In genomic region chr7:154868901-154869300, GRCh38 we compare ENCODE assay signal across 29 cellular contexts.
A peak's percentile ranks its signal among the peaks of the same experiment; 100 is the strongest.
DNase-seq lines count a peak whose midpoint lies in the region; ATAC-seq, FAIRE-seq and TF ChIP-seq lines count a peak whose summit lies in the region.
"Had no signal": no experiment of that assay in that cellular context is flagged by ENCODE, and none has a peak within 500 bp of the region (broad histone marks: within the 10 kb centered on the region; RNA-seq: fewer than 3 reads in every experiment).

No MANE protein-coding gene starts in this region.

- 0 out of 2 replicates have a peak, but pooled peaks cover 3% of the 10 kb centered on the region for H3K23me2 ChIP-seq in H1 (ENCODE audit: low read depth, low read length)

- H3K4ac ChIP-seq in H1 (replicated peaks; ENCODE audit: insufficient read length, low read depth, low read length) (no peak overlapping the region), neuronal stem cell (ENCODE audit: low read length) (no peak overlapping the region)

- TF ChIP-seq CTCF in HepG2 (CRISPR knock-in tag; IDR thresholded peaks at IDR 0.05): no peak
- no peak for TF ChIP-seq CTCF in right lobe of liver (IDR thresholded peaks at IDR 0.05)
- TF ChIP-seq CTCF in H1 (IDR thresholded peaks at IDR 0.05; ENCODE audit: control extremely low read depth in 1 of 3, insufficient read depth in 1 of 3, low read depth in 1 of 3, low read length in 3 of 3): no peak
- no peak for TF ChIP-seq CTCF in Calu3 (IDR thresholded peaks at IDR 0.05; ENCODE audit: unreplicated experiment)
- no peak for TF ChIP-seq CTCF in OCI-LY7 (conservative IDR thresholded peaks at IDR 0.05; ENCODE audit: low read length)

- TF ChIP-seq EP300 in HepG2 (IDR thresholded peaks at IDR 0.05; ENCODE audit: low read depth in 2 of 2, low read length in 2 of 2) (no peak), HepG2 (CRISPR knock-in tag; IDR thresholded peaks at IDR 0.05; ENCODE audit: borderline replicate concordance) (no peak), H1 (IDR thresholded peaks at IDR 0.05; ENCODE audit: borderline replicate concordance in 1 of 2, low read depth in 2 of 2, low read length in 2 of 2) (no peak)

- no peaks in the 10 kb centered on the region for H3K36me3 ChIP-seq in HepG2 (replicated peaks in 1 of 2; ENCODE audit: control insufficient read depth in 1 of 2, insufficient read depth in 2 of 2, low read length in 2 of 2)
- H3K36me3 ChIP-seq in right lobe of liver: no peaks in the 10 kb centered on the region
- no peaks in the 10 kb centered on the region for H3K36me3 ChIP-seq in H1 (ENCODE audit: control insufficient read depth in 2 of 4, insufficient read depth in 4 of 4, low read length in 3 of 4)
- peaks cover 0 to 2% of the 10 kb centered on the region in 2 donors for H3K36me3 ChIP-seq in neuronal stem cell (replicated peaks in 1 of 2; ENCODE audit: control insufficient read depth in 2 of 2, insufficient read depth in 2 of 2, low read length in 2 of 2)
- no peaks in the 10 kb centered on the region for H3K36me3 ChIP-seq in OCI-LY7 (ENCODE audit: insufficient read depth, low read length)
- H3K36me3 ChIP-seq: ascending aorta, BE2C, cardiac muscle cell, esophagus muscularis mucosa, heart left ventricle, transverse colon had no signal

- H2AFZ ChIP-seq in HepG2 (ENCODE audit: low read length) (no peak overlapping the region), H1 (ENCODE audit: low read length) (peak overlapping the region; percentile 36), neuronal stem cell (ENCODE audit: low read length) (no peak overlapping the region), OCI-LY7 (ENCODE audit: low read length) (no peak overlapping the region)

- H4K91ac ChIP-seq in H1 (replicated peaks; ENCODE audit: insufficient read length, low read length): no peak overlapping the region
- H4K91ac ChIP-seq in neuronal stem cell (ENCODE audit: low read depth, low read length, poor library complexity): no peak overlapping the region

- no peak overlapping the region for H3K56ac ChIP-seq in H1 (replicated peaks; ENCODE audit: insufficient read length, low read depth, low read length)

- H3K23ac ChIP-seq in H1 (ENCODE audit: insufficient read length): no peak overlapping the region
- no peak overlapping the region for H3K23ac ChIP-seq in neuronal stem cell (ENCODE audit: low read depth, low read length, poor library complexity)

- H3K4me1 ChIP-seq in HepG2 (ENCODE audit: insufficient read depth, low read length) (no peaks in the 10 kb centered on the region), right lobe of liver (no peaks in the 10 kb centered on the region), H1 (replicated peaks in 1 of 4; ENCODE audit: control insufficient read depth in 3 of 4, insufficient read depth in 4 of 4, low read length in 3 of 4) (peaks cover 0 to 12% (median 5%) of the 10 kb centered on the region in 4 experiments; a peak in 4 of 7 replicates), neuronal stem cell (ENCODE audit: control insufficient read depth in 2 of 2, insufficient read depth in 1 of 2, low read depth in 1 of 2, low read length in 2 of 2) (peaks cover 0 to 16% of the 10 kb centered on the region in 2 donors), OCI-LY7 (ENCODE audit: insufficient read depth, low read length, poor library complexity, severe bottlenecking) (no peaks in the 10 kb centered on the region)
- H3K4me1 ChIP-seq: ascending aorta, esophagus muscularis mucosa, foreskin keratinocyte, heart left ventricle, transverse colon had no signal

- no peak overlapping the region for H4K5ac ChIP-seq in H1 (ENCODE audit: insufficient read length, low read depth, low read length)

- no peak overlapping the region for H3K27ac Mint-ChIP-seq in Calu3 (ENCODE audit: unreplicated experiment)
- H3K27ac Mint-ChIP-seq: activated naive CD8-positive, alpha-beta T cell treated with anti-CD3 and anti-CD28 coated beads, Interleukin-2, amount 10 ng/mL, durations not matched to agents 7 days and 5 days had no signal

- no peak overlapping the region for H3K4me3 ChIP-seq in HepG2 (replicated peaks in 1 of 3; ENCODE audit: insufficient read depth in 1 of 3, low read depth in 2 of 3, low read length in 3 of 3)
- H3K4me3 ChIP-seq in right lobe of liver: no peak overlapping the region
- H3K4me3 ChIP-seq in H1 (ENCODE audit: extremely low read depth in 1 of 4, insufficient read depth in 2 of 4, low read depth in 3 of 4, low read length in 4 of 4): no peak overlapping the region
- H3K4me3 ChIP-seq in neuronal stem cell (ENCODE audit: low read length in 2 of 2): no peak overlapping the region
- no peak overlapping the region for H3K4me3 ChIP-seq in OCI-LY7 (ENCODE audit: low read depth, low read length, poor library complexity, severe bottlenecking)
- H3K4me3 ChIP-seq: ascending aorta, cardiac muscle cell, esophagus muscularis mucosa, heart left ventricle, transverse colon had no signal

- no peak overlapping the region for H2BK20ac ChIP-seq in H1 (ENCODE audit: low read length)

- no peak overlapping the region for H2BK15ac ChIP-seq in H1 (ENCODE audit: low read length)
- no peak overlapping the region for H2BK15ac ChIP-seq in neuronal stem cell (ENCODE audit: low read length)

- H2BK120ac ChIP-seq in H1 (replicated peaks; ENCODE audit: low read depth, low read length): no peak overlapping the region
- H2BK120ac ChIP-seq in neuronal stem cell (ENCODE audit: low read depth, low read length): no peak overlapping the region

- TF ChIP-seq POLR2A in HepG2 (IDR thresholded peaks at IDR 0.05; ENCODE audit: insufficient read depth in 1 of 2, low read depth in 2 of 2, low read length in 2 of 2) (no peak), right lobe of liver (IDR thresholded peaks at IDR 0.05) (no peak), H1 (IDR thresholded peaks at IDR 0.05; ENCODE audit: control extremely low read depth in 1 of 2, low read depth in 2 of 2, low read length in 2 of 2) (no peak)

- H4K20me1 ChIP-seq in HepG2 (ENCODE audit: insufficient read depth, low read length): no peaks in the 10 kb centered on the region
- peaks cover 0 to 4% of the 10 kb centered on the region in 2 experiments for H4K20me1 ChIP-seq in H1 (replicated peaks in 1 of 2; ENCODE audit: control insufficient read depth in 1 of 2, insufficient read depth in 2 of 2, low read length in 2 of 2)
- no peaks in the 10 kb centered on the region for H4K20me1 ChIP-seq in OCI-LY7 (ENCODE audit: insufficient read depth, low read length)

- no peaks in the 10 kb centered on the region for H3K36me3 Mint-ChIP-seq in Calu3 (ENCODE audit: insufficient read depth, unreplicated experiment)
- H3K36me3 Mint-ChIP-seq: activated naive CD8-positive, alpha-beta T cell treated with anti-CD3 and anti-CD28 coated beads, Interleukin-2, amount 10 ng/mL, durations not matched to agents 7 days and 5 days had no signal

- H4K8ac ChIP-seq in H1 (ENCODE audit: extremely low read depth, insufficient read depth, low read length) (0 out of 2 replicates have a peak overlapping the region, but pooled peaks have one; percentile 82), neuronal stem cell (ENCODE audit: low read depth, low read length) (no peak overlapping the region)

- H3K4me1 Mint-ChIP-seq in Calu3 (ENCODE audit: low read depth, unreplicated experiment): no peaks in the 10 kb centered on the region
- H3K4me1 Mint-ChIP-seq: activated naive CD8-positive, alpha-beta T cell treated with anti-CD3 and anti-CD28 coated beads, Interleukin-2, amount 10 ng/mL, durations not matched to agents 7 days and 5 days had no signal

- POLR2A ChIA-PET in HepG2 (lab: Yijun Ruan, JAX): no interaction called here
- POLR2A ChIA-PET in H1 (lab: Charles Lee; ENCODE audit: partially characterized antibody): no interaction called here
- POLR2A ChIA-PET in OCI-LY7 (lab: Charles Lee): no interaction called here

- H3K9me3 ChIP-seq in HepG2 (ENCODE audit: low read length): no peaks in the 10 kb centered on the region
- H3K9me3 ChIP-seq in right lobe of liver: no peaks in the 10 kb centered on the region
- H3K9me3 ChIP-seq in H1 (ENCODE audit: insufficient read depth in 2 of 2, low read depth in 1 of 2, low read length in 1 of 2): no peaks in the 10 kb centered on the region
- H3K9me3 ChIP-seq in neuronal stem cell (replicated peaks in 1 of 2; ENCODE audit: control insufficient read depth in 2 of 2, insufficient read depth in 1 of 2, low read depth in 1 of 2, low read length in 2 of 2): peaks cover 0 to 3% of the 10 kb centered on the region in 2 donors
- no peaks in the 10 kb centered on the region for H3K9me3 ChIP-seq in OCI-LY7 (ENCODE audit: low read length)
- H3K9me3 ChIP-seq: ascending aorta, BE2C, esophagus muscularis mucosa, heart left ventricle, transverse colon had no signal

- in situ Hi-C loops in HepG2 (cut with HindIII; ENCODE audit: extremely low pct_ligation_motif_present, low pct_unique_long_range_greater_than_20kb): no loop called here

- H3K79me2 ChIP-seq in HepG2 (ENCODE audit: insufficient read depth, low read length) (no peaks in the 10 kb centered on the region), H1 (ENCODE audit: control insufficient read depth in 1 of 2, insufficient read depth in 2 of 2, low read length in 2 of 2) (no peaks in the 10 kb centered on the region), OCI-LY7 (ENCODE audit: insufficient read depth, low read depth, low read length) (no peaks in the 10 kb centered on the region)

- H3K27me3 ChIP-seq in HepG2 (ENCODE audit: control insufficient read depth in 1 of 2, insufficient read depth in 2 of 2, low read length in 2 of 2): peaks cover 10 to 62% of the 10 kb centered on the region in 2 experiments; a peak in 4 of 5 replicates
- H3K27me3 ChIP-seq in right lobe of liver: no peaks in the 10 kb centered on the region
- no peaks in the 10 kb centered on the region; a peak in 2 of 7 replicates for H3K27me3 ChIP-seq in H1 (replicated peaks in 1 of 4; ENCODE audit: control insufficient read depth in 3 of 4, extremely low read depth in 1 of 4, insufficient read depth in 3 of 4, low read length in 3 of 4)
- H3K27me3 ChIP-seq in neuronal stem cell (ENCODE audit: control insufficient read depth in 3 of 3, insufficient read depth in 3 of 3, low read depth in 1 of 3, low read length in 3 of 3): peaks cover 0 to 22% (median 2%) of the 10 kb centered on the region in 3 experiments
- H3K27me3 ChIP-seq: ascending aorta, BE2C, cardiac muscle cell, foreskin keratinocyte had no signal

- no peak overlapping the region for H3K18ac ChIP-seq in H1 (ENCODE audit: extremely low read depth, low read length)
- H3K18ac ChIP-seq in neuronal stem cell (ENCODE audit: low read length): peak overlapping the region; percentile 80

- H3K4me2 ChIP-seq in HepG2 (ENCODE audit: low read depth, low read length): no peak overlapping the region
- H3K4me2 ChIP-seq in H1 (ENCODE audit: insufficient read depth in 1 of 2, low read depth in 2 of 2, low read length in 2 of 2): no peak overlapping the region
- no peak overlapping the region for H3K4me2 ChIP-seq in neuronal stem cell (ENCODE audit: insufficient read depth, low read length, poor library complexity, severe bottlenecking)
- H3K4me2 ChIP-seq in OCI-LY7 (ENCODE audit: low read length): no peak overlapping the region

- no peak overlapping the region for H2AK5ac ChIP-seq in H1 (ENCODE audit: low read depth, low read length)
- H2AK5ac ChIP-seq in neuronal stem cell (ENCODE audit: low read depth, low read length): no peak overlapping the region

- H3K27me3 Mint-ChIP-seq in Calu3 (ENCODE audit: unreplicated experiment): peaks cover 37% of the 10 kb centered on the region

- BruUV-seq in HepG2 (replicated peaks; lab: Mats Ljungman, UMichigan) (no TSS peak), Calu3 (replicated peaks; lab: Mats Ljungman, UMichigan) (no TSS peak), OCI-LY7 (replicated peaks; lab: Mats Ljungman, UMichigan) (no TSS peak)

- ATAC-seq in HepG2 (peak; percentile 54), right lobe of liver (no peak), HG03025 (IDR thresholded peaks at IDR 0.05; ENCODE audit: low FRiP score, unreplicated experiment) (no peak)
- ATAC-seq: foreskin keratinocyte, heart left ventricle, left cardiac atrium, PC-3, Right ventricle myocardium inferior had no signal

- H3K27ac ChIP-seq in HepG2 (ENCODE audit: extremely low read length, insufficient read depth, low read length): no peak overlapping the region
- H3K27ac ChIP-seq in right lobe of liver: no peak overlapping the region
- H3K27ac ChIP-seq in H1 (ENCODE audit: low read depth, low read length): no peak overlapping the region
- no peak overlapping the region for H3K27ac ChIP-seq in neuronal stem cell (replicated peaks; ENCODE audit: low read length)
- no peak overlapping the region for H3K27ac ChIP-seq in OCI-LY7 (ENCODE audit: low read depth, low read length, poor library complexity, severe bottlenecking)
- H3K27ac ChIP-seq: ascending aorta, cardiac muscle cell, esophagus muscularis mucosa, foreskin keratinocyte, heart left ventricle, transverse colon had no signal

- H2BK12ac ChIP-seq in H1 (ENCODE audit: low read depth, low read length): no peak overlapping the region
- H2BK12ac ChIP-seq in neuronal stem cell (ENCODE audit: low read length): no peak overlapping the region

- CTCF ChIA-PET in HepG2 (lab: Yijun Ruan, JAX; ENCODE audit: low intra/inter-chr PET ratio, low total read pairs): no interaction called here
- CTCF ChIA-PET in H1 (lab: Charles Lee; ENCODE audit: partially characterized antibody): interaction anchor here (1.3 kb wide), 1 partner anchor 58 kb away, joined by 3 read pairs; no protein-coding TSS in a partner anchor
- CTCF ChIA-PET in Calu3 (lab: Charles Lee): no interaction called here
- CTCF ChIA-PET in OCI-LY7 (lab: Charles Lee; ENCODE audit: unreplicated experiment): no interaction called here

- 19% methylated on average over 6 of the region's 12 CpGs for WGBS in HepG2 (ENCODE audit: low lambda C conversion rate)
- WGBS in right lobe of liver (ENCODE audit: insufficient coverage, low coverage, low lambda C conversion rate, missing lambda C conversion rate): 11% methylated on average over 7 of the region's 12 CpGs
- 61% methylated on average over 12 of the region's 12 CpGs; no CpG with 5 or more reads in 1 of the 2 experiments for WGBS in H1 (ENCODE audit: extremely low coverage in 1 of 2, insufficient coverage in 1 of 2, insufficient read length in 1 of 2, insufficient replicate concordance in 2 of 2, low coverage in 1 of 2, low lambda C conversion rate in 2 of 2, missing lambda C conversion rate in 1 of 2), 2 experiments
- WGBS in neuronal stem cell (ENCODE audit: extremely low coverage in 2 of 2, insufficient read length in 2 of 2, insufficient replicate concordance in 1 of 2), 2 donors: no CpG with 5 or more reads among the region's 12 CpGs

- FAIRE-seq in HepG2 (lab: Jason Lieb, UNC) (no peak), H1 (lab: Jason Lieb, UNC) (peak; percentile 68)

- 0 out of 2 replicates have a peak, but pooled peaks cover 3% of the 10 kb centered on the region for H3K79me1 ChIP-seq in H1 (ENCODE audit: low read depth, low read length)
- H3K79me1 ChIP-seq in neuronal stem cell (ENCODE audit: low read depth, low read length): no peaks in the 10 kb centered on the region

- H3K14ac ChIP-seq in H1 (ENCODE audit: insufficient read length) (no peak overlapping the region), neuronal stem cell (ENCODE audit: low read length) (no peak overlapping the region)

- intact Hi-C loops in HepG2 (cut with micrococcal nuclease; ENCODE audit: unreplicated experiment) (no loop called here), right lobe of liver (cut with DNase I) (no loop called here), Calu3 (cut with micrococcal nuclease; ENCODE audit: unreplicated experiment) (no loop called here), OCI-LY7 (cut with micrococcal nuclease; ENCODE audit: unreplicated experiment) (no loop called here)

- no peak overlapping the region for H2BK5ac ChIP-seq in H1 (ENCODE audit: low read depth, low read length)
- no peak overlapping the region for H2BK5ac ChIP-seq in neuronal stem cell (ENCODE audit: low read length)

- H3K9ac ChIP-seq in HepG2 (ENCODE audit: insufficient read depth, low read depth, low read length) (no peak overlapping the region), H1 (replicated peaks in 1 of 4; ENCODE audit: extremely low read depth in 1 of 4, low read depth in 3 of 4, low read length in 3 of 4) (no peak overlapping the region), neuronal stem cell (ENCODE audit: low read depth, low read length, poor library complexity) (no peak overlapping the region)

- no peaks in the 10 kb centered on the region for H3K9me3 Mint-ChIP-seq in Calu3 (ENCODE audit: low read depth, unreplicated experiment)
- H3K9me3 Mint-ChIP-seq: activated naive CD8-positive, alpha-beta T cell treated with anti-CD3 and anti-CD28 coated beads, Interleukin-2, amount 10 ng/mL, durations not matched to agents 7 days and 5 days; CD8-positive, alpha-beta memory T cell had no signal

- H3K4me3 Mint-ChIP-seq in Calu3 (ENCODE audit: low read depth, unreplicated experiment): no peak overlapping the region
- H3K4me3 Mint-ChIP-seq: activated naive CD8-positive, alpha-beta T cell treated with anti-CD3 and anti-CD28 coated beads, Interleukin-2, amount 10 ng/mL, durations not matched to agents 7 days and 5 days; CD8-positive, alpha-beta memory T cell had no signal

- no peaks in the 10 kb centered on the region for H3K9me2 ChIP-seq in OCI-LY7 (ENCODE audit: insufficient read depth, low read length)

- DNase-seq in HepG2 (ENCODE audit: low spot score): no peak
- no peak for DNase-seq in right lobe of liver
- DNase-seq in H1 (ENCODE audit: low read depth in 1 of 2, low spot score in 2 of 2): no peak
- DNase-seq in neuronal stem cell (ENCODE audit: low spot score): no peak
- no peak for DNase-seq in T1000 (lab: John Stamatoyannopoulos, UW)
- no peak for DNase-seq in Calu3
- no peak for DNase-seq in OCI-LY7 (ENCODE audit: low spot score)
- DNase-seq: ACHN; activated gamma-delta T cell; activated naive CD8-positive, alpha-beta T cell treated with anti-CD3 and anti-CD28 coated beads, Interleukin-2, amount 10 ng/mL, durations not matched to agents 7 days and 5 days; activated T-cell treated with anti-CD3 and anti-CD28 coated beads for 4 hours; BE2C; CD8-positive, alpha-beta memory T cell; foreskin keratinocyte; GDM1; heart left ventricle; IMR-90; left cardiac atrium; NCI-H1105; NCI-H2029 treated with DMSO at 0.1 percent for 48 hours; NCI-H446 treated with DMSO at 0.1 percent for 48 hours; PC-3; retina; transverse colon had no signal

- TF ChIP-seq RAD21 in HepG2 (CRISPR knock-in tag; IDR thresholded peaks at IDR 0.05) (no peak), H1 (IDR thresholded peaks at IDR 0.05 in 1 of 2, conservative IDR thresholded peaks at IDR 0.05 in 1 of 2; ENCODE audit: low read depth in 2 of 2, low read length in 2 of 2) (no peak)
